ENCODE assay signal across 11 cellular contexts in the genomic region with DNA sequence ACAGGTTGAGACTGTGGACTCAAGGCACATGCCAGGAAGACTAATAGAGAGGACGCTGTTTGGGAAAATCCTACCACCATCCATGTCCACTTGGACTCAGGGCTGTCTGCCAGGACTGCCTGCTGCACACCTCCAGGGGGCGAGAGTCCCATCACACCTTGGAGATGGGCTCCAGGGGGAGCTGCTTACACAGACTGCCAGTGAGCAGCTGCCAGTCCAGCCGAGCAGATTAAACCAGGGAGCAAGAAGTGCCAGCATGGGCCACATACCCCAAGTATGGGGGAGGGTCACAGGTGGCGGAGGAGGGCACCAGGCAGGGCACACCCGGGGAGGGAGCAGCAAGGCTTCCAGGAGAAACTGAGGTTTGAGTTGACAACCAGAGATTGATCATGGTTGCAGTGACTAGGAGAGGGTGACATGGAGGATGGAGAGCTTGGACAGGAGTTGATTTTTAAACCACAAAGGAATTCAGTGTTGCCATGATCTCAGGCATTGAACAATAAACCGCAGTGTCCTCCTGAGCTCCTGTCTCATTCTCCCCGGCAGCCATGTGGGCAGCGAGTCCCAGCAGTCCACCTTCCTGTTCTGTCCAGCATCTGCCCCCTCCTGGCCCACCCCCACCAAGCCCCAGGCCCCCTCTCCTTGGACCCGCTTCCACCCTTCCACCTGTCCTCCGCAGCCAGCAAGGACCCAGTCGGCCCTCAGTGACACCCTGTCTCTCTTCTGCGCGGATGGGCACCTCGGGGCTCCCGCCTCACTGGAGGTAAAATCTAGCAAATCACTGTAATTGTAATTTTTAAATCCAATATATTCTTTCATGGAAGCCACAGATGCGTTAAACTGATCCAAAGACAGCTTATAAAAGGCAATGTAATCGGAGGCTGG. TPM values are rescaled to one million over a fixed set of nuclear protein-coding genes. Genes with fewer than 3 reads are reported as not detected.
DNase-seq lines count a peak whose midpoint lies in the region; ATAC-seq and TF ChIP-seq lines count a peak whose summit lies in the region.
"Had no signal": no experiment of that assay in that cellular context is flagged by ENCODE, and none has a peak within 500 bp of the region (broad histone marks: within the 10 kb centered on the region; RNA-seq: fewer than 3 reads in every experiment).

No MANE protein-coding gene starts in this region.

- no peak overlapping the region for H3K4me2 ChIP-seq in Loucy (ENCODE audit: low read depth, low read length, poor library complexity, severe bottlenecking)
- H3K4me2 ChIP-seq: KMS-11 had no signal

- no peaks in the 10 kb centered on the region for H3K4me1 Mint-ChIP-seq in activated T-helper 17 cell treated with anti-CD3 and anti-CD28 coated beads, Interleukin-2, amount 50 U/mL, for 72 hours
- H3K4me1 Mint-ChIP-seq in naive thymus-derived CD4-positive, alpha-beta T cell, result peaks cover 0 to 8% (median 0%) of the 10 kb centered on the region in 7 donors

- POLR2A ChIA-PET in naive thymus-derived CD4-positive, alpha-beta T cell (lab: Charles Lee), result no interaction called here

- CTCF ChIA-PET in naive thymus-derived CD4-positive, alpha-beta T cell (lab: Charles Lee), result interaction anchor here (0.6 to 3.4 kb wide), 6 partner anchors 10 to 256 kb away, joined by 3 to 70 read pairs (median 8); a partner anchor contains a TSS

- no peak for ATAC-seq in HG02884 (IDR thresholded peaks at IDR 0.05; ENCODE audit: unreplicated experiment)
- ATAC-seq in activated T-helper 17 cell treated with anti-CD3 and anti-CD28 coated beads, Interleukin-2, amount 50 U/mL, for 72 hours (replicated peaks), result no peak
- ATAC-seq in naive thymus-derived CD4-positive, alpha-beta T cell, result no peak
- no peak for ATAC-seq in GM19324 (IDR thresholded peaks at IDR 0.05; ENCODE audit: low FRiP score, unreplicated experiment)

- TF ChIP-seq CTCF in Loucy (conservative IDR thresholded peaks at IDR 0.05; ENCODE audit: low read length) (peak; percentile 22; the same call in 1 of the 2 replicates), choroid plexus epithelial cell (conservative IDR thresholded peaks at IDR 0.05; ENCODE audit: low read depth, low read length) (peak; percentile 30)

- H2AFZ ChIP-seq in Loucy (ENCODE audit: low read length), result no peak overlapping the region

- no peaks in the 10 kb centered on the region for H3K36me3 ChIP-seq in Loucy (ENCODE audit: insufficient read depth, low read length)
- H3K36me3 ChIP-seq in naive thymus-derived CD4-positive, alpha-beta T cell (ENCODE audit: control insufficient read depth in 2 of 3, insufficient read depth in 3 of 3, low read length in 3 of 3), result no peaks in the 10 kb centered on the region
- H3K36me3 ChIP-seq: uterus had no signal

- no peaks in the 10 kb centered on the region for H3K36me3 Mint-ChIP-seq in activated T-helper 17 cell treated with anti-CD3 and anti-CD28 coated beads, Interleukin-2, amount 50 U/mL, for 72 hours (ENCODE audit: low read depth)
- H3K36me3 Mint-ChIP-seq in naive thymus-derived CD4-positive, alpha-beta T cell, result no peaks in the 10 kb centered on the region

- DNase-seq in stimulated activated CD4-positive, alpha-beta T cell treated with anti-CD3 and anti-CD28 coated beads, Interleukin-15, amount 100 ng/mL, for 24 hours, result peak; percentile 24
- no peak for DNase-seq in stimulated activated CD4-positive, alpha-beta T cell treated with anti-CD3 and anti-CD28 coated beads, Interleukin-12 subunit alpha, Interleukin-12 subunit beta, amount 100 ng/mL, for 4 hours
- DNase-seq in choroid plexus epithelial cell (ENCODE audit: low read depth), result peak; percentile 21
- no peak for DNase-seq in naive thymus-derived CD4-positive, alpha-beta T cell

- no peaks in the 10 kb centered on the region for H3K9me2 ChIP-seq in Loucy (replicated peaks; ENCODE audit: low read depth, low read length)

- peaks cover 1% of the 10 kb centered on the region for H4K20me1 ChIP-seq in Loucy (ENCODE audit: insufficient read depth, low read length, poor library complexity, severe bottlenecking)

- no peaks in the 10 kb centered on the region for H3F3A ChIP-seq in Loucy (ENCODE audit: low read depth)

- H3K27me3 ChIP-seq in Loucy (ENCODE audit: insufficient read depth, low read length, poor library complexity, severe bottlenecking), result no peaks in the 10 kb centered on the region
- H3K27me3 ChIP-seq in naive thymus-derived CD4-positive, alpha-beta T cell (ENCODE audit: control insufficient read depth in 2 of 2, insufficient read depth in 2 of 2, low read length in 2 of 2), result no peaks in the 10 kb centered on the region
- H3K27me3 ChIP-seq: uterus had no signal

- H3K27me3 Mint-ChIP-seq in activated T-helper 17 cell treated with anti-CD3 and anti-CD28 coated beads, Interleukin-2, amount 50 U/mL, for 72 hours, result no peaks in the 10 kb centered on the region
- peaks cover 0 to 14% (median 4%) of the 10 kb centered on the region in 5 donors for H3K27me3 Mint-ChIP-seq in naive thymus-derived CD4-positive, alpha-beta T cell

- H3K4me1 ChIP-seq in Loucy (ENCODE audit: insufficient read depth, low read length, poor library complexity, severe bottlenecking), result peaks cover 23% of the 10 kb centered on the region
- H3K4me1 ChIP-seq in naive thymus-derived CD4-positive, alpha-beta T cell (ENCODE audit: control insufficient read depth in 2 of 2, insufficient read depth in 2 of 2, low read length in 2 of 2), result peaks cover 9 to 12% of the 10 kb centered on the region in 2 donors

- H3K9me3 ChIP-seq in Loucy (ENCODE audit: insufficient read depth, low read depth, low read length), result no peaks in the 10 kb centered on the region
- H3K9me3 ChIP-seq in naive thymus-derived CD4-positive, alpha-beta T cell (ENCODE audit: control insufficient read depth in 2 of 3, low read length in 3 of 3), result no peaks in the 10 kb centered on the region
- H3K9me3 ChIP-seq: uterus had no signal

- no peaks in the 10 kb centered on the region for H3K9me3 Mint-ChIP-seq in activated T-helper 17 cell treated with anti-CD3 and anti-CD28 coated beads, Interleukin-2, amount 50 U/mL, for 72 hours
- no peaks in the 10 kb centered on the region for H3K9me3 Mint-ChIP-seq in naive thymus-derived CD4-positive, alpha-beta T cell

- H3K27ac ChIP-seq in naive thymus-derived CD4-positive, alpha-beta T cell (ENCODE audit: low read depth, low read length), result no peak overlapping the region
- H3K27ac ChIP-seq: epithelial cell of prostate, KMS-11, uterus had no signal

- H3K79me2 ChIP-seq in Loucy (ENCODE audit: insufficient read depth, low read length), result peaks cover 21% of the 10 kb centered on the region; the same call in 1 of the 2 replicates

- H3K9ac ChIP-seq in Loucy (ENCODE audit: low read depth, low read length, poor library complexity, severe bottlenecking), result no peak overlapping the region
- H3K9ac ChIP-seq: KMS-11 had no signal

- H3K27ac Mint-ChIP-seq in activated T-helper 17 cell treated with anti-CD3 and anti-CD28 coated beads, Interleukin-2, amount 50 U/mL, for 72 hours, result no peak overlapping the region
- H3K27ac Mint-ChIP-seq in naive thymus-derived CD4-positive, alpha-beta T cell, result no peak overlapping the region

- intact Hi-C loops in naive thymus-derived CD4-positive, alpha-beta T cell (cut with micrococcal nuclease), result loop anchor here (10.0 kb wide), 2 partner anchors 120 to 540 kb away; a partner anchor contains a TSS

- H3K4me3 ChIP-seq in Loucy (ENCODE audit: low read length, poor library complexity, severe bottlenecking), result no peak overlapping the region
- H3K4me3 ChIP-seq in choroid plexus epithelial cell (ENCODE audit: low read depth, low read length), result no peak overlapping the region
- H3K4me3 ChIP-seq in naive thymus-derived CD4-positive, alpha-beta T cell (ENCODE audit: low read length), result no peak overlapping the region
- H3K4me3 ChIP-seq: uterus had no signal

- no peak overlapping the region for H3K4me3 Mint-ChIP-seq in activated T-helper 17 cell treated with anti-CD3 and anti-CD28 coated beads, Interleukin-2, amount 50 U/mL, for 72 hours
- H3K4me3 Mint-ChIP-seq in naive thymus-derived CD4-positive, alpha-beta T cell, result no peak overlapping the region

RNA-seq across cellular contexts. Expression of a gene that starts 3.1 kb away (rescaled TPM):
- 1 to 10 TPM; 7.0 to 7.3 TPM for total RNA-seq in activated T-helper 17 cell treated with anti-CD3 and anti-CD28 coated beads, Interleukin-2, amount 50 U/mL, for 72 hours
- total RNA-seq in naive thymus-derived CD4-positive, alpha-beta T cell, result 10 to 100 TPM in 1 of 5 experiments, 1 to 10 TPM in 4; 1.9 to 14.4 (median 3.2) TPM
- under 1 TPM; 0.18 to 0.31 TPM for polyA plus RNA-seq in naive thymus-derived CD4-positive, alpha-beta T cell

RNA-seq across cellular contexts. Expression of a gene that starts 30.0 kb away (rescaled TPM):
- total RNA-seq in activated T-helper 17 cell treated with anti-CD3 and anti-CD28 coated beads, Interleukin-2, amount 50 U/mL, for 72 hours, result 10 to 100 TPM in 1 of 2 donors, 1 to 10 TPM in 1; 8.5 to 12.5 TPM
- total RNA-seq in naive thymus-derived CD4-positive, alpha-beta T cell, result 10 to 100 TPM in 3 of 5 experiments, 1 to 10 TPM in 2; 8.3 to 19.3 (median 12.7) TPM
- polyA plus RNA-seq in naive thymus-derived CD4-positive, alpha-beta T cell, result 10 to 100 TPM; 22.1 to 28.1 TPM

Comparison
In these comparisons a context has a peak if more than half of its experiments do, and no peak if none do; other contexts are left out.
1. DNase-seq: peak in stimulated activated CD4-positive, alpha-beta T cell treated with anti-CD3 and anti-CD28 coated beads, Interleukin-15, amount 100 ng/mL, for 24 hours (single experiment) and choroid plexus epithelial cell (single experiment); none in stimulated activated CD4-positive, alpha-beta T cell treated with anti-CD3 and anti-CD28 coated beads, Interleukin-12 subunit alpha, Interleukin-12 subunit beta, amount 100 ng/mL, for 4 hours (single experiment) and naive thymus-derived CD4-positive, alpha-beta T cell (0 of 9).